ENCODE assay signal across 12 cellular contexts in the genomic region with DNA sequence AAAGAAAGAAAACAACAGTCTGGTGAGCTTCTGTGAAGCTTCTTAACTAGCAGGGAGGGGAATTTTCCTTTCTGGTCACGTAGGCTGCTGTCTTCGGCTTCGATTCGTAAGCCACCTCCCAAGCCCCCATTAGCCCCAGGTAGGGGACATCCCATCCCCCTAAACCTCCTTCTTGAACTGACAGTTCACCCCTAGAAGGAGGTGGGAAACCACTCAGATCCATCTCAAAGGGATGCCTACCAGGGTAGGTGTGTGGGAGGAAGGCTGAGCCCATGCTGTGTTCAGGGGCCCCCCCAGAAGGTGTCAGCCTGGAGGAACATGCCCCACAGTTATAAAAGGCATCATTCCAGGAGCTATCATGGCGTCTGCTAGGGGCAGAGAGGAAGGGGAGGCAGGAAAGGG. TPM values are rescaled to one million over a fixed set of nuclear protein-coding genes. Genes with fewer than 3 reads are reported as not detected.
DNase-seq lines count a peak whose midpoint lies in the region; ATAC-seq and TF ChIP-seq lines count a peak whose summit lies in the region.
"Had no signal": no experiment of that assay in that cellular context is flagged by ENCODE, and none has a peak within 500 bp of the region (broad histone marks: within the 10 kb centered on the region; RNA-seq: fewer than 3 reads in every experiment).

No MANE protein-coding gene starts in this region.

- no peaks in the 10 kb centered on the region for H3K27me3 ChIP-seq in effector memory CD4-positive, alpha-beta T cell (replicated peaks; ENCODE audit: control insufficient read depth, insufficient read depth, low read length, poor library complexity, severe bottlenecking)
- peaks cover 25% of the 10 kb centered on the region for H3K27me3 ChIP-seq in A673 (replicated peaks; ENCODE audit: insufficient read depth, low read depth, low read length, poor library complexity)
- H3K27me3 ChIP-seq: right atrium auricular region had no signal

- CTCF ChIA-PET in activated CD4-positive, alpha-beta T cell treated with anti-CD3 and anti-CD28 coated beads for 36 hours (lab: Charles Lee) = interaction anchor here (0.5 to 1.5 kb wide), 7 partner anchors 8 to 396 kb away, joined by 3 to 6 read pairs (median 3); partner anchors contain the start of gene CREG1
- CTCF ChIA-PET in activated CD8-positive, alpha-beta memory T cell treated with anti-CD3 and anti-CD28 coated beads, Interleukin-2, amount 10 ng/mL, durations not matched to agents 7 days and 5 days (lab: Charles Lee) = interaction anchor here (0.7 to 1.6 kb wide), 9 partner anchors 12 to 546 kb away, joined by 3 to 12 read pairs (median 3); no protein-coding TSS in a partner anchor
- CTCF ChIA-PET in A673 (lab: Charles Lee) = no interaction called here

- intact Hi-C loops in activated CD4-positive, alpha-beta T cell treated with anti-CD3 and anti-CD28 coated beads for 36 hours (cut with DNase I, micrococcal nuclease) = loop anchor here (1.0 to 2.0 kb wide), 6 partner anchors 8 to 46 kb away; no protein-coding TSS in a partner anchor
- intact Hi-C loops in A673 (cut with micrococcal nuclease; ENCODE audit: unreplicated experiment) = no loop called here

- POLR2A ChIA-PET in activated CD4-positive, alpha-beta T cell treated with anti-CD3 and anti-CD28 coated beads for 36 hours (lab: Charles Lee) = interaction anchor here (1.0 to 1.3 kb wide), 3 partner anchors 8 to 38 kb away, joined by 4 to 7 read pairs (median 4); no protein-coding TSS in a partner anchor
- POLR2A ChIA-PET in A673 (lab: Charles Lee; ENCODE audit: low non-redundant PET) = no interaction called here

- peak; percentile 72 for DNase-seq in activated CD4-positive, alpha-beta T cell treated with anti-CD3 and anti-CD28 coated beads for 36 hours
- no peak for DNase-seq in activated CD4-positive, alpha-beta T cell treated with anti-CD3 and anti-CD28 coated beads for 1 hour
- DNase-seq in activated CD8-positive, alpha-beta memory T cell treated with anti-CD3 and anti-CD28 coated beads, Interleukin-2, amount 10 ng/mL, durations not matched to agents 7 days and 5 days = peak; percentile 63
- DNase-seq in effector memory CD4-positive, alpha-beta T cell = peak in 1 of 3 donors; percentile 44
- peak; percentile 30 for DNase-seq in stimulated activated naive CD4-positive, alpha-beta T cell treated with Interleukin-2 at 50 U/mL for 16 hours (lab: John Stamatoyannopoulos, UW)
- DNase-seq in A673 (ENCODE audit: low spot score) (no peak), NCI-H2196 treated with DMSO at 0.1 percent for 48 hours (lab: John Stamatoyannopoulos, UW; ENCODE audit: unreplicated experiment) (no peak), NCI-H2107 (lab: John Stamatoyannopoulos, UW) (no peak)
- DNase-seq: foreskin fibroblast, NCI-H1092 had no signal

- no peaks in the 10 kb centered on the region for H3K9me3 ChIP-seq in effector memory CD4-positive, alpha-beta T cell (ENCODE audit: control insufficient read depth, low read length)
- no peaks in the 10 kb centered on the region for H3K9me3 ChIP-seq in A673 (ENCODE audit: low read depth, low read length, poor library complexity, severe bottlenecking)
- H3K9me3 ChIP-seq: right atrium auricular region had no signal

- peaks cover 68% of the 10 kb centered on the region for H3K4me1 ChIP-seq in effector memory CD4-positive, alpha-beta T cell (ENCODE audit: control insufficient read depth, insufficient read depth, low read length, poor library complexity, severe bottlenecking)
- H3K4me1 ChIP-seq in A673 (ENCODE audit: insufficient read depth, low read length, poor library complexity, severe bottlenecking) = no peaks in the 10 kb centered on the region
- H3K4me1 ChIP-seq: right atrium auricular region had no signal

- TF ChIP-seq CTCF in A673 (conservative IDR thresholded peaks at IDR 0.05; ENCODE audit: low read depth, low read length) = no peak

- H3K4me3 ChIP-seq in effector memory CD4-positive, alpha-beta T cell (ENCODE audit: insufficient read depth, low read depth, low read length, poor library complexity, severe bottlenecking) = peak overlapping the region; percentile 8
- no peak overlapping the region for H3K4me3 ChIP-seq in A673 (ENCODE audit: low read depth, low read length, poor library complexity, severe bottlenecking)
- H3K4me3 ChIP-seq: right atrium auricular region had no signal

- no peaks in the 10 kb centered on the region for H3K27me3 Mint-ChIP-seq in activated CD4-positive, alpha-beta T cell treated with anti-CD3 and anti-CD28 coated beads for 36 hours
- no peaks in the 10 kb centered on the region for H3K27me3 Mint-ChIP-seq in activated CD8-positive, alpha-beta memory T cell treated with anti-CD3 and anti-CD28 coated beads, Interleukin-2, amount 10 ng/mL, durations not matched to agents 7 days and 5 days

- peaks cover 32% of the 10 kb centered on the region for H3K36me3 ChIP-seq in effector memory CD4-positive, alpha-beta T cell (ENCODE audit: control insufficient read depth, insufficient read depth, low read length)
- H3K36me3 ChIP-seq in A673 (ENCODE audit: insufficient read depth, low read length, poor library complexity, severe bottlenecking) = no peaks in the 10 kb centered on the region
- H3K36me3 ChIP-seq: right atrium auricular region had no signal

- peak overlapping the region; percentile 55 for H3K4me3 Mint-ChIP-seq in activated CD4-positive, alpha-beta T cell treated with anti-CD3 and anti-CD28 coated beads for 36 hours
- peak overlapping the region; percentile 65 for H3K4me3 Mint-ChIP-seq in activated CD8-positive, alpha-beta memory T cell treated with anti-CD3 and anti-CD28 coated beads, Interleukin-2, amount 10 ng/mL, durations not matched to agents 7 days and 5 days
- H3K4me3 Mint-ChIP-seq: dendritic cell treated with granulocyte-macrophage colony-stimulating factor and Interleukin-4, amounts not matched to agents 40 ng/mL and 50 ng/mL, for 4 days had no signal

- H3K36me3 Mint-ChIP-seq in activated CD4-positive, alpha-beta T cell treated with anti-CD3 and anti-CD28 coated beads for 36 hours (ENCODE audit: low read depth) = peaks cover 59% of the 10 kb centered on the region
- peaks cover 55% of the 10 kb centered on the region for H3K36me3 Mint-ChIP-seq in activated CD8-positive, alpha-beta memory T cell treated with anti-CD3 and anti-CD28 coated beads, Interleukin-2, amount 10 ng/mL, durations not matched to agents 7 days and 5 days

- no peaks in the 10 kb centered on the region for H3K9me3 Mint-ChIP-seq in activated CD4-positive, alpha-beta T cell treated with anti-CD3 and anti-CD28 coated beads for 36 hours (ENCODE audit: low read depth)
- H3K9me3 Mint-ChIP-seq in activated CD8-positive, alpha-beta memory T cell treated with anti-CD3 and anti-CD28 coated beads, Interleukin-2, amount 10 ng/mL, durations not matched to agents 7 days and 5 days (ENCODE audit: low read depth) = no peaks in the 10 kb centered on the region
- H3K9me3 Mint-ChIP-seq: dendritic cell treated with granulocyte-macrophage colony-stimulating factor and Interleukin-4, amounts not matched to agents 40 ng/mL and 50 ng/mL, for 4 days had no signal

- peak overlapping the region; percentile 72 for H3K27ac ChIP-seq in effector memory CD4-positive, alpha-beta T cell (ENCODE audit: insufficient read depth, low read length, poor library complexity, severe bottlenecking)
- H3K27ac ChIP-seq in A673 (ENCODE audit: low read depth, low read length, poor library complexity, severe bottlenecking) = no peak overlapping the region
- H3K27ac ChIP-seq: right atrium auricular region had no signal

- BruUV-seq in A673 (replicated peaks; lab: Mats Ljungman, UMichigan) = no TSS peak

- ATAC-seq in activated CD4-positive, alpha-beta T cell treated with anti-CD3 and anti-CD28 coated beads for 36 hours = peak; percentile 66
- peak; percentile 63 for ATAC-seq in activated CD8-positive, alpha-beta memory T cell treated with anti-CD3 and anti-CD28 coated beads, Interleukin-2, amount 10 ng/mL, durations not matched to agents 7 days and 5 days

- H3K4me1 Mint-ChIP-seq in activated CD4-positive, alpha-beta T cell treated with anti-CD3 and anti-CD28 coated beads for 36 hours = peaks cover 96% of the 10 kb centered on the region
- H3K4me1 Mint-ChIP-seq in activated CD8-positive, alpha-beta memory T cell treated with anti-CD3 and anti-CD28 coated beads, Interleukin-2, amount 10 ng/mL, durations not matched to agents 7 days and 5 days = peaks cover 90% of the 10 kb centered on the region

- H3K27ac Mint-ChIP-seq in activated CD4-positive, alpha-beta T cell treated with anti-CD3 and anti-CD28 coated beads for 36 hours = peak overlapping the region; percentile 92
- H3K27ac Mint-ChIP-seq in activated CD8-positive, alpha-beta memory T cell treated with anti-CD3 and anti-CD28 coated beads, Interleukin-2, amount 10 ng/mL, durations not matched to agents 7 days and 5 days = peak overlapping the region; percentile 89
- H3K27ac Mint-ChIP-seq: dendritic cell treated with granulocyte-macrophage colony-stimulating factor and Interleukin-4, amounts not matched to agents 40 ng/mL and 50 ng/mL, for 4 days had no signal

RNA-seq across cellular contexts. Expression of gene CD247, which starts 25.8 kb away (rescaled TPM):
- 100 to 1,000 TPM; 149 TPM for total RNA-seq in activated CD4-positive, alpha-beta T cell treated with anti-CD3 and anti-CD28 coated beads for 36 hours
- 100 to 1,000 TPM; 190 to 197 TPM for total RNA-seq in activated CD8-positive, alpha-beta memory T cell treated with anti-CD3 and anti-CD28 coated beads, Interleukin-2, amount 10 ng/mL, durations not matched to agents 7 days and 5 days
- total RNA-seq in A673 (2021) = 0.59 and 1.4 TPM in 2 replicates

Comparison
In these comparisons a context has a peak if more than half of its experiments do, and no peak if none do; other contexts are left out.
1. DNase-seq: peak in activated CD4-positive, alpha-beta T cell treated with anti-CD3 and anti-CD28 coated beads for 36 hours (single experiment), activated CD8-positive, alpha-beta memory T cell treated with anti-CD3 and anti-CD28 coated beads, Interleukin-2, amount 10 ng/mL, durations not matched to agents 7 days and 5 days (single experiment) and stimulated activated naive CD4-positive, alpha-beta T cell treated with Interleukin-2 at 50 U/mL for 16 hours (single experiment); none in activated CD4-positive, alpha-beta T cell treated with anti-CD3 and anti-CD28 coated beads for 1 hour (single experiment), A673 (single experiment), NCI-H2196 treated with DMSO at 0.1 percent for 48 hours (single experiment) and NCI-H2107 (single experiment).
2. RNA of gene CD247, which starts 25.8 kb away (total RNA-seq): 190 to 197 TPM in activated CD8-positive, alpha-beta memory T cell treated with anti-CD3 and anti-CD28 coated beads, Interleukin-2, amount 10 ng/mL, durations not matched to agents 7 days and 5 days and 149 TPM in activated CD4-positive, alpha-beta T cell treated with anti-CD3 and anti-CD28 coated beads for 36 hours; 0.59 to 1.4 TPM in A673; every median in the first group is over 10 times any median in the second.